Comparison of ENCODE assay signal across 29 cellular contexts in genomic region chr2:207600211-207600610, GRCh38. TPM values are rescaled to one million over a fixed set of nuclear protein-coding genes. Genes with fewer than 3 reads are reported as not detected.
DNase-seq lines count a peak whose midpoint lies in the region; ATAC-seq and TF ChIP-seq lines count a peak whose summit lies in the region.
"Had no signal": no experiment of that assay in that cellular context is flagged by ENCODE, and none has a peak within 500 bp of the region (broad histone marks: within the 10 kb centered on the region; RNA-seq: fewer than 3 reads in every experiment).

No MANE protein-coding gene starts in this region.

- H3K9me3 Mint-ChIP-seq in naive B cell, result no peaks in the 10 kb centered on the region
- H3K9me3 Mint-ChIP-seq: activated CD4-positive, alpha-beta T cell treated with anti-CD3 and anti-CD28 coated beads, Interleukin-2, amount 10 ng/mL, durations not matched to agents 24 days and 14 days; CD14-positive monocyte; IgD-negative memory B cell; natural killer cell; stimulated activated naive CD8-positive, alpha-beta T cell treated with anti-CD3 and anti-CD28 coated beads, Interleukin-15, amount 100 ng/mL, for 72 hours; T-helper 2 cell treated with Interferon-gamma antibody and Interleukin-4, amounts not matched to agents 5 μg/mL and 100 μg/mL, for 36 hours had no signal

- H3K4me3 Mint-ChIP-seq in naive B cell, result no peak overlapping the region
- H3K4me3 Mint-ChIP-seq: activated CD4-positive, alpha-beta T cell treated with anti-CD3 and anti-CD28 coated beads, Interleukin-2, amount 10 ng/mL, durations not matched to agents 24 days and 14 days; CD14-positive monocyte; IgD-negative memory B cell; natural killer cell; stimulated activated naive CD8-positive, alpha-beta T cell treated with anti-CD3 and anti-CD28 coated beads, Interleukin-15, amount 100 ng/mL, for 72 hours; T-helper 2 cell treated with Interferon-gamma antibody and Interleukin-4, amounts not matched to agents 5 μg/mL and 100 μg/mL, for 36 hours had no signal

- H3K27me3 ChIP-seq in GM23248 (replicated peaks; ENCODE audit: insufficient read depth), result no peaks in the 10 kb centered on the region
- no peaks in the 10 kb centered on the region for H3K27me3 ChIP-seq in upper lobe of right lung
- H3K27me3 ChIP-seq: esophagus squamous epithelium, thyroid gland had no signal

- peaks cover 0 to 10% of the 10 kb centered on the region in 2 donors for H3K36me3 Mint-ChIP-seq in naive B cell
- H3K36me3 Mint-ChIP-seq: natural killer cell had no signal

- ATAC-seq in naive B cell (ENCODE audit: low read depth in 2 of 2) (no peak), GM21423 (IDR thresholded peaks at IDR 0.05; ENCODE audit: unreplicated experiment) (no peak), upper lobe of right lung (no peak), left colon (no peak)
- ATAC-seq: left ventricle myocardium superior; natural killer cell; stimulated activated naive CD8-positive, alpha-beta T cell treated with anti-CD3 and anti-CD28 coated beads, Interleukin-15, amount 100 ng/mL, for 72 hours had no signal

- DNase-seq in AG20443 (ENCODE audit: low spot score) (peak; percentile 14), GM23248 (peak; percentile 34), choroid plexus epithelial cell (ENCODE audit: low read depth) (peak; percentile 47), naive B cell (no peak), Ammon's horn (ENCODE audit: low spot score) (no peak), upper lobe of right lung (no peak), left colon (no peak)
- DNase-seq: activated CD4-positive, alpha-beta T cell treated with anti-CD3 and anti-CD28 coated beads, Interleukin-2, amount 10 ng/mL, durations not matched to agents 24 days and 14 days; activated naive CD4-positive, alpha-beta T cell; activated T-cell treated with anti-CD3 and anti-CD28 coated beads, Interleukin-2, amount 50 U/mL, for 1 hour; amygdala; cortex of kidney; esophagus squamous epithelium; left ventricle myocardium superior; natural killer cell; NCI-H1105; NCI-H2029; NCI-H69; Right ventricle myocardium superior; stimulated activated CD4-positive, alpha-beta T cell treated with anti-CD3 and anti-CD28 coated beads, Interleukin-1b, Interleukin-23, amount 100 ng/mL, for 48 hours; stimulated activated CD8-positive, alpha-beta memory T cell treated with anti-CD3 and anti-CD28 coated beads, Interleukin-4, amount 100 ng/mL, for 48 hours; stimulated activated naive CD8-positive, alpha-beta T cell treated with anti-CD3 and anti-CD28 coated beads, Interleukin-15, amount 100 ng/mL, for 72 hours; thyroid gland had no signal

- H3K4me3 ChIP-seq in GM23248, result no peak overlapping the region
- no peak overlapping the region for H3K4me3 ChIP-seq in choroid plexus epithelial cell (ENCODE audit: low read depth, low read length)
- no peak overlapping the region for H3K4me3 ChIP-seq in upper lobe of right lung
- H3K4me3 ChIP-seq: esophagus squamous epithelium, smooth muscle cell, thyroid gland had no signal

- H3K36me3 ChIP-seq in GM23248 (ENCODE audit: low read depth) (peaks cover 16% of the 10 kb centered on the region), upper lobe of right lung (peaks cover 12% of the 10 kb centered on the region)
- H3K36me3 ChIP-seq: thyroid gland had no signal

- TF ChIP-seq CTCF in choroid plexus epithelial cell (conservative IDR thresholded peaks at IDR 0.05; ENCODE audit: low read depth, low read length) (no peak), upper lobe of right lung (IDR thresholded peaks at IDR 0.05) (no peak)

- in situ Hi-C loops in GM23248 (cut with MboI), result no loop called here

- H3K4me1 ChIP-seq in GM23248 (ENCODE audit: insufficient read depth) (peaks cover 18% of the 10 kb centered on the region), upper lobe of right lung (no peaks in the 10 kb centered on the region)
- H3K4me1 ChIP-seq: esophagus squamous epithelium had no signal

- peak overlapping the region in 4 of 6 donors; percentile 30 to 59 (median 48) for H3K27ac Mint-ChIP-seq in naive B cell
- H3K27ac Mint-ChIP-seq: activated CD4-positive, alpha-beta T cell treated with anti-CD3 and anti-CD28 coated beads, Interleukin-2, amount 10 ng/mL, durations not matched to agents 24 days and 14 days; stimulated activated naive CD8-positive, alpha-beta T cell treated with anti-CD3 and anti-CD28 coated beads, Interleukin-15, amount 100 ng/mL, for 72 hours; T-helper 2 cell treated with Interferon-gamma antibody and Interleukin-4, amounts not matched to agents 5 μg/mL and 100 μg/mL, for 36 hours had no signal

- H2AFZ ChIP-seq in GM23248, result no peak overlapping the region

- intact Hi-C loops in upper lobe of right lung (cut with DNase I) (no loop called here), left colon (cut with DNase I, micrococcal nuclease) (no loop called here)

- peaks cover 26% of the 10 kb centered on the region; the same call in 1 of the 2 replicates for H3F3A ChIP-seq in GM23248 (ENCODE audit: insufficient read depth)

- H3K9me2 ChIP-seq in GM23248 (ENCODE audit: insufficient read depth), result no peaks in the 10 kb centered on the region

- no peaks in the 10 kb centered on the region for H3K27me3 Mint-ChIP-seq in naive B cell
- H3K27me3 Mint-ChIP-seq: activated CD4-positive, alpha-beta T cell treated with anti-CD3 and anti-CD28 coated beads, Interleukin-2, amount 10 ng/mL, durations not matched to agents 24 days and 14 days; IgD-negative memory B cell; stimulated activated naive CD8-positive, alpha-beta T cell treated with anti-CD3 and anti-CD28 coated beads, Interleukin-15, amount 100 ng/mL, for 72 hours had no signal

- H3K9ac ChIP-seq in GM23248, result no peak overlapping the region

- H4K20me1 ChIP-seq in GM23248 (ENCODE audit: insufficient read depth), result no peaks in the 10 kb centered on the region

- peaks cover 7 to 22% (median 13%) of the 10 kb centered on the region in 3 donors for H3K4me1 Mint-ChIP-seq in naive B cell

- peaks cover 7% of the 10 kb centered on the region; the same call in 1 of the 2 replicates for H3K79me2 ChIP-seq in GM23248 (ENCODE audit: insufficient read depth)

- no peaks in the 10 kb centered on the region for H3K9me3 ChIP-seq in GM23248 (ENCODE audit: low read depth)
- H3K9me3 ChIP-seq in upper lobe of right lung, result no peaks in the 10 kb centered on the region
- H3K9me3 ChIP-seq: esophagus squamous epithelium, thyroid gland had no signal

- H3K27ac ChIP-seq in GM23248 (peak overlapping the region; percentile 31), upper lobe of right lung (no peak overlapping the region)
- H3K27ac ChIP-seq: esophagus squamous epithelium, thyroid gland, VCaP had no signal

- peak overlapping the region; percentile 26 for H3K4me2 ChIP-seq in GM23248 (ENCODE audit: unreplicated experiment)
- H3K4me2 ChIP-seq: smooth muscle cell had no signal

RNA-seq across cellular contexts. Expression of gene METTL21A, which starts 25.0 kb away (rescaled TPM):
- total RNA-seq in GM23248 (2014; rRNA removed; shearing (Covaris generic)), result 22.0 and 23.3 TPM in 2 replicates
- 21.3 and 22.0 TPM in 2 replicates for polyA plus RNA-seq in GM23248 (2016; fragmentation: Nextera tagmentation; extraction: Ambion mirVana)
- 10 to 100 TPM; 61.5 to 97.9 (median 85.7) TPM for polyA plus RNA-seq in naive B cell (ENCODE audit: low read depth in 6 of 6)
- 10.9 TPM for total RNA-seq in upper lobe of right lung
- 10 to 100 TPM; 16.3 to 16.5 TPM for total RNA-seq in left colon

Comparison
In these comparisons a context has a peak if more than half of its experiments do, and no peak if none do; other contexts are left out.
1. DNase-seq: peak in AG20443 (single experiment), GM23248 (single experiment) and choroid plexus epithelial cell (single experiment); none in naive B cell (single experiment), Ammon's horn (single experiment), upper lobe of right lung (single experiment) and left colon (0 of 2).